9 cellular contexts compared by ENCODE assay signal in genomic region chr3:11185564-11186317, GRCh38. TPM values are rescaled to one million over a fixed set of nuclear protein-coding genes. Genes with fewer than 3 reads are reported as not detected.
A peak's percentile ranks its signal among the peaks of the same experiment; 100 is the strongest.
DNase-seq lines count a peak whose midpoint lies in the region; ATAC-seq and TF ChIP-seq lines count a peak whose summit lies in the region.
"Had no signal": no experiment of that assay in that cellular context is flagged by ENCODE, and none has a peak within 500 bp of the region (broad histone marks: within the 10 kb centered on the region; RNA-seq: fewer than 3 reads in every experiment).

No MANE protein-coding gene starts in this region.

- no peaks in the 10 kb centered on the region for H3K9me3 Mint-ChIP-seq in activated CD8-positive, alpha-beta memory T cell treated with anti-CD3 and anti-CD28 coated beads, Interleukin-2, amount 10 ng/mL, durations not matched to agents 7 days and 5 days (ENCODE audit: low read depth)

- CTCF ChIA-PET in activated CD8-positive, alpha-beta memory T cell treated with anti-CD3 and anti-CD28 coated beads, Interleukin-2, amount 10 ng/mL, durations not matched to agents 7 days and 5 days (lab: Charles Lee), result interaction anchor here (1.2 kb wide), 1 partner anchor 47 kb away, joined by 3 read pairs; no protein-coding TSS in a partner anchor

- no peak for TF ChIP-seq POLR2A in ovary (IDR thresholded peaks at IDR 0.05)

- in situ Hi-C loops in HAP-1 (cut with MboI; ENCODE audit: low sequenced_read_pairs), result no loop called here

- no peak overlapping the region for H3K27ac Mint-ChIP-seq in activated CD8-positive, alpha-beta memory T cell treated with anti-CD3 and anti-CD28 coated beads, Interleukin-2, amount 10 ng/mL, durations not matched to agents 7 days and 5 days

- no peak overlapping the region for H3K4me3 Mint-ChIP-seq in activated CD8-positive, alpha-beta memory T cell treated with anti-CD3 and anti-CD28 coated beads, Interleukin-2, amount 10 ng/mL, durations not matched to agents 7 days and 5 days

- H3K9me3 ChIP-seq in SJCRH30 (replicated peaks), result no peaks in the 10 kb centered on the region
- no peaks in the 10 kb centered on the region for H3K9me3 ChIP-seq in ovary
- H3K9me3 ChIP-seq in HAP-1, result no peaks in the 10 kb centered on the region

- H3K36me3 Mint-ChIP-seq in activated CD8-positive, alpha-beta memory T cell treated with anti-CD3 and anti-CD28 coated beads, Interleukin-2, amount 10 ng/mL, durations not matched to agents 7 days and 5 days, result no peaks in the 10 kb centered on the region

- ATAC-seq in activated CD8-positive, alpha-beta memory T cell treated with anti-CD3 and anti-CD28 coated beads, Interleukin-2, amount 10 ng/mL, durations not matched to agents 7 days and 5 days, result no peak

- intact Hi-C loops in ovary (cut with DNase I), result no loop called here

- WGBS in ovary, 3 donors, result 16 to 18% (median 17%) methylated on average over 13 of the region's 13 CpGs

- H3K27ac ChIP-seq in SJCRH30, result no peak overlapping the region
- peak overlapping the region in 1 of 2 donors; percentile 10 for H3K27ac ChIP-seq in ovary

- peaks cover 29% of the 10 kb centered on the region for H3K27me3 Mint-ChIP-seq in activated CD8-positive, alpha-beta memory T cell treated with anti-CD3 and anti-CD28 coated beads, Interleukin-2, amount 10 ng/mL, durations not matched to agents 7 days and 5 days

- TF ChIP-seq CTCF in ovary (IDR thresholded peaks at IDR 0.05), result no peak

- no peak overlapping the region for H3K4me3 ChIP-seq in SJCRH30
- H3K4me3 ChIP-seq in ovary, result no peak overlapping the region
- H3K4me3 ChIP-seq in HAP-1, result no peak overlapping the region

- DNase-seq in AG20443 (ENCODE audit: low spot score) (peak; percentile 96), SJCRH30 (peak; percentile 25 to 29), fibroblast of the conjunctiva (ENCODE audit: low read depth) (peak; percentile 86), ovary (peak; percentile 76 to 86 (median 79)), HAP-1 (ENCODE audit: low spot score in 2 of 2) (no peak), NCI-H146 treated with DMSO at 0.1 percent for 48 hours (lab: John Stamatoyannopoulos, UW; ENCODE audit: unreplicated experiment) (no peak), DMS53 treated with DMSO at 0.1 percent for 48 hours (lab: John Stamatoyannopoulos, UW; ENCODE audit: unreplicated experiment) (no peak)
- no peak for DNase-seq in activated CD8-positive, alpha-beta memory T cell treated with anti-CD3 and anti-CD28 coated beads, Interleukin-2, amount 10 ng/mL, durations not matched to agents 7 days and 5 days
- DNase-seq: DND-41 had no signal

- no peaks in the 10 kb centered on the region for H3K36me3 ChIP-seq in SJCRH30
- no peaks in the 10 kb centered on the region for H3K36me3 ChIP-seq in ovary
- H3K36me3 ChIP-seq in HAP-1 (replicated peaks), result no peaks in the 10 kb centered on the region

- H3K4me1 Mint-ChIP-seq in activated CD8-positive, alpha-beta memory T cell treated with anti-CD3 and anti-CD28 coated beads, Interleukin-2, amount 10 ng/mL, durations not matched to agents 7 days and 5 days, result no peaks in the 10 kb centered on the region

- H3K27me3 ChIP-seq in SJCRH30 (no peaks in the 10 kb centered on the region), ovary (no peaks in the 10 kb centered on the region), HAP-1 (ENCODE audit: low read depth) (peaks cover 7% of the 10 kb centered on the region)

- no peak for TF ChIP-seq EP300 in ovary (IDR thresholded peaks at IDR 0.05)

- H3K4me1 ChIP-seq in SJCRH30 (no peaks in the 10 kb centered on the region), ovary (ENCODE audit: insufficient read depth) (peaks cover 21% of the 10 kb centered on the region), HAP-1 (no peaks in the 10 kb centered on the region)

RNA-seq across cellular contexts. Expression of gene HRH1, which starts 31.4 kb away (rescaled TPM):
- 0.04 TPM in 1 of 2 replicates, not detected in the other for total RNA-seq in SJCRH30 (2014; rRNA removed; shearing (Covaris generic))
- total RNA-seq in ovary, result 10 to 100 TPM in 2 of 7 donors, 1 to 10 TPM in 5; 4.1 to 24.1 (median 6.0) TPM
- polyA plus RNA-seq in ovary, result 10 to 100 TPM in 1 of 2 donors, 1 to 10 TPM in 1; 3.4 to 13.0 TPM
- total RNA-seq in activated CD8-positive, alpha-beta memory T cell treated with anti-CD3 and anti-CD28 coated beads, Interleukin-2, amount 10 ng/mL, durations not matched to agents 7 days and 5 days, result under 1 TPM; 0.15 to 0.16 TPM

Comparison
In these comparisons a context has a peak if more than half of its experiments do, and no peak if none do; other contexts are left out.
1. DNase-seq: peak in AG20443 (single experiment), SJCRH30 (2 of 2), fibroblast of the conjunctiva (single experiment) and ovary (5 of 5); none in HAP-1 (0 of 2), NCI-H146 treated with DMSO at 0.1 percent for 48 hours (single experiment), activated CD8-positive, alpha-beta memory T cell treated with anti-CD3 and anti-CD28 coated beads, Interleukin-2, amount 10 ng/mL, durations not matched to agents 7 days and 5 days (single experiment) and DMS53 treated with DMSO at 0.1 percent for 48 hours (single experiment).